2 cellular contexts compared by ENCODE assay signal in the genomic region with DNA sequence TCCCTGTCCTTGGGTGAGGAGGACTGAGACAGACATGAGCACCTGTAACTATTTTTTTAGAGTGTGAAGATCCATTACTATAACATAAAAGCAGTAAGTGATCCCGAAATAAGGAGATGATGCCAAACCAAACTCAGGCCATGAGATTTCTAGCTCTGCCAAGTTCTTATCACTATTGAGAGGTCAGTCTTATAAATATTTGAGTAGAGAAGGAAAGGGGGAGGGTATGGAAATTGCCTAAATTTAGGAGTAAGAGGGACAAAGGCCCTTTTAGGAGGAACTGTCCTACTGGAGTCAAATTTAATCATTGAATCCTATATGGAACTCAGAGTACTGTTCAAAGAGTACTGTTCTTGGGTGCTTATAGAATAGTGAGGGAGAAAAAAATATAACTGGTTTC.
TF ChIP-seq lines count a peak whose summit lies in the region.

No MANE protein-coding gene starts in this region.

TF ChIP-seq in GM23338, 12 proteins besides CTCF, POLR2A, EP300 and RAD21 (continued from another document):
- no peak for TF ChIP-seq STAT1 (IDR thresholded peaks at IDR 0.05; ENCODE audit: unreplicated experiment)
- TF ChIP-seq EZH2phosphoT487 (IDR thresholded peaks at IDR 0.05; ENCODE audit: unreplicated experiment), result no peak
- TF ChIP-seq, protein P1, sequence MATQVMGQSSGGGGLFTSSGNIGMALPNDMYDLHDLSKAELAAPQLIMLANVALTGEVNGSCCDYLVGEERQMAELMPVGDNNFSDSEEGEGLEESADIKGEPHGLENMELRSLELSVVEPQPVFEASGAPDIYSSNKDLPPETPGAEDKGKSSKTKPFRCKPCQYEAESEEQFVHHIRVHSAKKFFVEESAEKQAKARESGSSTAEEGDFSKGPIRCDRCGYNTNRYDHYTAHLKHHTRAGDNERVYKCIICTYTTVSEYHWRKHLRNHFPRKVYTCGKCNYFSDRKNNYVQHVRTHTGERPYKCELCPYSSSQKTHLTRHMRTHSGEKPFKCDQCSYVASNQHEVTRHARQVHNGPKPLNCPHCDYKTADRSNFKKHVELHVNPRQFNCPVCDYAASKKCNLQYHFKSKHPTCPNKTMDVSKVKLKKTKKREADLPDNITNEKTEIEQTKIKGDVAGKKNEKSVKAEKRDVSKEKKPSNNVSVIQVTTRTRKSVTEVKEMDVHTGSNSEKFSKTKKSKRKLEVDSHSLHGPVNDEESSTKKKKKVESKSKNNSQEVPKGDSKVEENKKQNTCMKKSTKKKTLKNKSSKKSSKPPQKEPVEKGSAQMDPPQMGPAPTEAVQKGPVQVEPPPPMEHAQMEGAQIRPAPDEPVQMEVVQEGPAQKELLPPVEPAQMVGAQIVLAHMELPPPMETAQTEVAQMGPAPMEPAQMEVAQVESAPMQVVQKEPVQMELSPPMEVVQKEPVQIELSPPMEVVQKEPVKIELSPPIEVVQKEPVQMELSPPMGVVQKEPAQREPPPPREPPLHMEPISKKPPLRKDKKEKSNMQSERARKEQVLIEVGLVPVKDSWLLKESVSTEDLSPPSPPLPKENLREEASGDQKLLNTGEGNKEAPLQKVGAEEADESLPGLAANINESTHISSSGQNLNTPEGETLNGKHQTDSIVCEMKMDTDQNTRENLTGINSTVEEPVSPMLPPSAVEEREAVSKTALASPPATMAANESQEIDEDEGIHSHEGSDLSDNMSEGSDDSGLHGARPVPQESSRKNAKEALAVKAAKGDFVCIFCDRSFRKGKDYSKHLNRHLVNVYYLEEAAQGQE (IDR thresholded peaks at IDR 0.05; ENCODE audit: unreplicated experiment), result no peak
- TF ChIP-seq JUNB (IDR thresholded peaks at IDR 0.05; ENCODE audit: unreplicated experiment), result no peak
- no peak for TF ChIP-seq ZNF331 (CRISPR knock-in tag; IDR thresholded peaks at IDR 0.05; ENCODE audit: low read depth)
- TF ChIP-seq, protein P2, sequence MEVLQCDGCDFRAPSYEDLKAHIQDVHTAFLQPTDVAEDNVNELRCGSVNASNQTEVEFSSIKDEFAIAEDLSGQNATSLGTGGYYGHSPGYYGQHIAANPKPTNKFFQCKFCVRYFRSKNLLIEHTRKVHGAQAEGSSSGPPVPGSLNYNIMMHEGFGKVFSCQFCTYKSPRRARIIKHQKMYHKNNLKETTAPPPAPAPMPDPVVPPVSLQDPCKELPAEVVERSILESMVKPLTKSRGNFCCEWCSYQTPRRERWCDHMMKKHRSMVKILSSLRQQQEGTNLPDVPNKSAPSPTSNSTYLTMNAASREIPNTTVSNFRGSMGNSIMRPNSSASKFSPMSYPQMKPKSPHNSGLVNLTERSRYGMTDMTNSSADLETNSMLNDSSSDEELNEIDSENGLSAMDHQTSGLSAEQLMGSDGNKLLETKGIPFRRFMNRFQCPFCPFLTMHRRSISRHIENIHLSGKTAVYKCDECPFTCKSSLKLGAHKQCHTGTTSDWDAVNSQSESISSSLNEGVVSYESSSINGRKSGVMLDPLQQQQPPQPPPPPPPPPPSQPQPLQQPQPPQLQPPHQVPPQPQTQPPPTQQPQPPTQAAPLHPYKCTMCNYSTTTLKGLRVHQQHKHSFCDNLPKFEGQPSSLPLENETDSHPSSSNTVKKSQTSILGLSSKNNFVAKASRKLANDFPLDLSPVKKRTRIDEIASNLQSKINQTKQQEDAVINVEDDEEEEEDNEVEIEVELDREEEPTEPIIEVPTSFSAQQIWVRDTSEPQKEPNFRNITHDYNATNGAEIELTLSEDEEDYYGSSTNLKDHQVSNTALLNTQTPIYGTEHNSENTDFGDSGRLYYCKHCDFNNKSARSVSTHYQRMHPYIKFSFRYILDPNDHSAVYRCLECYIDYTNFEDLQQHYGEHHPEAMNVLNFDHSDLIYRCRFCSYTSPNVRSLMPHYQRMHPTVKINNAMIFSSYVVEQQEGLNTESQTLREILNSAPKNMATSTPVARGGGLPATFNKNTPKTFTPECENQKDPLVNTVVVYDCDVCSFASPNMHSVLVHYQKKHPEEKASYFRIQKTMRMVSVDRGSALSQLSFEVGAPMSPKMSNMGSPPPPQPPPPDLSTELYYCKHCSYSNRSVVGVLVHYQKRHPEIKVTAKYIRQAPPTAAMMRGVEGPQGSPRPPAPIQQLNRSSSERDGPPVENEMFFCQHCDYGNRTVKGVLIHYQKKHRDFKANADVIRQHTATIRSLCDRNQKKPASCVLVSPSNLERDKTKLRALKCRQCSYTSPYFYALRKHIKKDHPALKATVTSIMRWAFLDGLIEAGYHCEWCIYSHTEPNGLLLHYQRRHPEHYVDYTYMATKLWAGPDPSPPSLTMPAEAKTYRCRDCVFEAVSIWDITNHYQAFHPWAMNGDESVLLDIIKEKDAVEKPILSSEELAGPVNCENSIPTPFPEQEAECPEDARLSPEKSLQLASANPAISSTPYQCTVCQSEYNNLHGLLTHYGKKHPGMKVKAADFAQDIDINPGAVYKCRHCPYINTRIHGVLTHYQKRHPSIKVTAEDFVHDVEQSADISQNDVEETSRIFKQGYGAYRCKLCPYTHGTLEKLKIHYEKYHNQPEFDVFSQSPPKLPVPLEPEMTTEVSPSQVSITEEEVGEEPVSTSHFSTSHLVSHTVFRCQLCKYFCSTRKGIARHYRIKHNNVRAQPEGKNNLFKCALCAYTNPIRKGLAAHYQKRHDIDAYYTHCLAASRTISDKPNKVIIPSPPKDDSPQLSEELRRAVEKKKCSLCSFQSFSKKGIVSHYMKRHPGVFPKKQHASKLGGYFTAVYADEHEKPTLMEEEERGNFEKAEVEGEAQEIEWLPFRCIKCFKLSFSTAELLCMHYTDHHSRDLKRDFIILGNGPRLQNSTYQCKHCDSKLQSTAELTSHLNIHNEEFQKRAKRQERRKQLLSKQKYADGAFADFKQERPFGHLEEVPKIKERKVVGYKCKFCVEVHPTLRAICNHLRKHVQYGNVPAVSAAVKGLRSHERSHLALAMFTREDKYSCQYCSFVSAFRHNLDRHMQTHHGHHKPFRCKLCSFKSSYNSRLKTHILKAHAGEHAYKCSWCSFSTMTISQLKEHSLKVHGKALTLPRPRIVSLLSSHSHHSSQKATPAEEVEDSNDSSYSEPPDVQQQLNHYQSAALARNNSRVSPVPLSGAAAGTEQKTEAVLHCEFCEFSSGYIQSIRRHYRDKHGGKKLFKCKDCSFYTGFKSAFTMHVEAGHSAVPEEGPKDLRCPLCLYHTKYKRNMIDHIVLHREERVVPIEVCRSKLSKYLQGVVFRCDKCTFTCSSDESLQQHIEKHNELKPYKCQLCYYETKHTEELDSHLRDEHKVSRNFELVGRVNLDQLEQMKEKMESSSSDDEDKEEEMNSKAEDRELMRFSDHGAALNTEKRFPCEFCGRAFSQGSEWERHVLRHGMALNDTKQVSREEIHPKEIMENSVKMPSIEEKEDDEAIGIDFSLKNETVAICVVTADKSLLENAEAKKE (CRISPR knock-in tag; IDR thresholded peaks at IDR 0.05), result no peak

TF ChIP-seq in WTC11, 78 proteins besides CTCF, POLR2A, EP300 and RAD21 (continued from another document):
- TF ChIP-seq, protein P3, sequence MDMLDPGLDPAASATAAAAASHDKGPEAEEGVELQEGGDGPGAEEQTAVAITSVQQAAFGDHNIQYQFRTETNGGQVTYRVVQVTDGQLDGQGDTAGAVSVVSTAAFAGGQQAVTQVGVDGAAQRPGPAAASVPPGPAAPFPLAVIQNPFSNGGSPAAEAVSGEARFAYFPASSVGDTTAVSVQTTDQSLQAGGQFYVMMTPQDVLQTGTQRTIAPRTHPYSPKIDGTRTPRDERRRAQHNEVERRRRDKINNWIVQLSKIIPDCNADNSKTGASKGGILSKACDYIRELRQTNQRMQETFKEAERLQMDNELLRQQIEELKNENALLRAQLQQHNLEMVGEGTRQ (CRISPR knock-in tag; IDR thresholded peaks at IDR 0.05), result no peak
- TF ChIP-seq, protein P4, sequence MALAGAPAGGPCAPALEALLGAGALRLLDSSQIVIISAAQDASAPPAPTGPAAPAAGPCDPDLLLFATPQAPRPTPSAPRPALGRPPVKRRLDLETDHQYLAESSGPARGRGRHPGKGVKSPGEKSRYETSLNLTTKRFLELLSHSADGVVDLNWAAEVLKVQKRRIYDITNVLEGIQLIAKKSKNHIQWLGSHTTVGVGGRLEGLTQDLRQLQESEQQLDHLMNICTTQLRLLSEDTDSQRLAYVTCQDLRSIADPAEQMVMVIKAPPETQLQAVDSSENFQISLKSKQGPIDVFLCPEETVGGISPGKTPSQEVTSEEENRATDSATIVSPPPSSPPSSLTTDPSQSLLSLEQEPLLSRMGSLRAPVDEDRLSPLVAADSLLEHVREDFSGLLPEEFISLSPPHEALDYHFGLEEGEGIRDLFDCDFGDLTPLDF (CRISPR knock-in tag; IDR thresholded peaks at IDR 0.05), result no peak
- TF ChIP-seq MYBL2 (CRISPR knock-in tag; IDR thresholded peaks at IDR 0.05), result no peak
